Comparison of ENCODE assay signal across 1 cellular context in genomic region chr4:6277935-6278800, GRCh38.
TF ChIP-seq lines count a peak whose summit lies in the region.

No MANE protein-coding gene starts in this region.

TF ChIP-seq in H1, 55 proteins besides CTCF, POLR2A, EP300 and RAD21:
- TF ChIP-seq EZH2 (IDR thresholded peaks at IDR 0.05; ENCODE audit: low read depth, low read length, severe bottlenecking) (no peak), YY1 (IDR thresholded peaks at IDR 0.05; ENCODE audit: low read depth, low read length) (no peak), SAP30 (IDR thresholded peaks at IDR 0.05; ENCODE audit: insufficient read depth, insufficient replicate concordance, low read length) (no peak), CREB1 (IDR thresholded peaks at IDR 0.05) (no peak), USF2 (IDR thresholded peaks at IDR 0.05; ENCODE audit: low read length) (no peak)
